1 cellular context compared by ENCODE assay signal in genomic region chr11:119100960-119101349, GRCh38.
TF ChIP-seq lines count a peak whose summit lies in the region.

No MANE protein-coding gene starts in this region.

TF ChIP-seq in GM12878, 131 proteins besides CTCF, POLR2A, EP300 and RAD21:
- TF ChIP-seq TBL1XR1 (IDR thresholded peaks at IDR 0.05; ENCODE audit: low read depth, low read length) (no peak), RBBP5 (conservative IDR thresholded peaks at IDR 0.05) (no peak), TARDBP (IDR thresholded peaks at IDR 0.05; ENCODE audit: borderline replicate concordance) (no peak), MYB (IDR thresholded peaks at IDR 0.05; ENCODE audit: borderline replicate concordance, low read depth, low read length) (no peak), ZNF622 (IDR thresholded peaks at IDR 0.05) (no peak)
